14 cellular contexts compared by ENCODE assay signal in the genomic region with DNA sequence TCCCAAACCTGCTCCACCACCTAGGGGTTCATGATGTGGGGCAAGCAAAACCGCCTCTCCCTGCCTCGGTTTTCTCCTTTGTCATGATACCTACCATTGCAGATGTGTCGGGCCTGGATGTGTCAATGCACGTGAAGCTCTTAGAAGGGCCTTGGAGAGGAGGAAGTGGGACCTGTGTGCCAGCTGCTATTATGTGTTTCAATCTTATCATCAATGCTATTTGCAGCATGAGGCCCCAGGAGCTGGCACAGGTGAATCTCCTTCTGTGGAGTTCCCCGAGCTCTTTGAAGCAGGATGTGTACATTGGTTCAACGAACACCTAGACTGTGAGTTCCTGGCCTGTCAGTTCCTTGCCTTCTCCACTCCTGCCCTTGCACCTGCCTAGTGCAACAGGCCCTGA.
"Had no signal": no experiment of that assay in that cellular context is flagged by ENCODE, and none has a peak within 500 bp of the region (broad histone marks: within the 10 kb centered on the region; RNA-seq: fewer than 3 reads in every experiment).

No MANE protein-coding gene starts in this region.

- H3K9me3 ChIP-seq: esophagus squamous epithelium, neutrophil, upper lobe of right lung had no signal

- H3K4me3 Mint-ChIP-seq: activated naive CD8-positive, alpha-beta T cell; effector memory CD8-positive, alpha-beta T cell; natural killer cell; stimulated activated naive B cell treated with anti-CD40 and anti-IgM and Interleukin-4, amounts not matched to agents 10 μg/mL and 1 μg/mL and 100 μg/mL, for 72 hours had no signal

- H3K4me3 ChIP-seq: esophagus squamous epithelium, heart right ventricle, upper lobe of right lung had no signal

- ATAC-seq: effector memory CD8-positive, alpha-beta T cell; heart right ventricle; natural killer cell; sciatic nerve; stimulated activated naive B cell treated with anti-CD40 and anti-IgM and Interleukin-4, amounts not matched to agents 10 μg/mL and 1 μg/mL and 100 μg/mL, for 72 hours; upper lobe of right lung had no signal

- H3K4me1 ChIP-seq: esophagus squamous epithelium, heart right ventricle, parathyroid adenoma, upper lobe of right lung had no signal

- H3K27me3 Mint-ChIP-seq: activated naive CD8-positive, alpha-beta T cell had no signal

- DNase-seq: activated CD4-positive, alpha-beta T cell treated with anti-CD3 and anti-CD28 coated beads for 1 hour; activated CD4-positive, alpha-beta T cell treated with anti-CD3 and anti-CD28 coated beads, Interleukin-2, amount 50 U/mL, for 4 hours; activated gamma-delta T cell; effector memory CD8-positive, alpha-beta T cell; esophagus squamous epithelium; heart right ventricle; mesenchymal stem cell; natural killer cell; stimulated activated naive B cell treated with anti-CD40 and anti-IgM and Interleukin-4, amounts not matched to agents 10 μg/mL and 1 μg/mL and 100 μg/mL, for 72 hours; upper lobe of right lung had no signal

- H3K9me3 Mint-ChIP-seq: effector memory CD8-positive, alpha-beta T cell; natural killer cell; stimulated activated naive B cell treated with anti-CD40 and anti-IgM and Interleukin-4, amounts not matched to agents 10 μg/mL and 1 μg/mL and 100 μg/mL, for 72 hours had no signal

- H3K27ac Mint-ChIP-seq: activated naive CD8-positive, alpha-beta T cell; effector memory CD8-positive, alpha-beta T cell; natural killer cell; stimulated activated naive B cell treated with anti-CD40 and anti-IgM and Interleukin-4, amounts not matched to agents 10 μg/mL and 1 μg/mL and 100 μg/mL, for 72 hours had no signal

- H3K36me3 Mint-ChIP-seq: activated naive CD8-positive, alpha-beta T cell; natural killer cell; stimulated activated naive B cell treated with anti-CD40 and anti-IgM and Interleukin-4, amounts not matched to agents 10 μg/mL and 1 μg/mL and 100 μg/mL, for 72 hours had no signal

- H3K36me3 ChIP-seq: esophagus squamous epithelium, heart right ventricle, neutrophil, upper lobe of right lung had no signal

- H3K4me1 Mint-ChIP-seq: natural killer cell; stimulated activated naive B cell treated with anti-CD40 and anti-IgM and Interleukin-4, amounts not matched to agents 10 μg/mL and 1 μg/mL and 100 μg/mL, for 72 hours had no signal
